In the genomic region with DNA sequence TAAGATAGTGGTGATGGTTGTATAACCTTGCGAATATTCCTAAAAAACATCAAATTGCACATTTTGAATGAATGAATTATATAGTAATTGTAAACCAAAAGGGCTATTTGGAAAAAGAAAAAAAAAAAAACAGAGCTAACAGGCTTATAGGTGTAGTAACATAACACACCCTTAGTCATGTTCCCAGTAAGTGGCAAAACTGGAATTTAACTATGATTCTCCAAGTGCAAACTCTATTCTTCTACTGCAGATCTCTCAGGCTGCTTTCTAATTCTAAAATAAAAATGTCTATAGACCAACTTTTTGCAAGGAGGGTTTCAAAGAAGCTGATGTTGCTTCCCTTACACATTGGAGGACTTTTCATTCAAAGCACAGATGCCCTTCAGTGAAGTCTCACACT, we compare ENCODE assay signal across 19 cellular contexts.
A peak's percentile ranks its signal among the peaks of the same experiment; 100 is the strongest.
DNase-seq lines count a peak whose midpoint lies in the region; ATAC-seq, FAIRE-seq and TF ChIP-seq lines count a peak whose summit lies in the region.
"Had no signal": no experiment of that assay in that cellular context is flagged by ENCODE, and none has a peak within 500 bp of the region (broad histone marks: within the 10 kb centered on the region; RNA-seq: fewer than 3 reads in every experiment).

No MANE protein-coding gene starts in this region.

- no peaks in the 10 kb centered on the region for H3K27me3 ChIP-seq in CD4-positive, alpha-beta T cell (ENCODE audit: control insufficient read depth, insufficient read depth, low read length)
- H3K27me3 ChIP-seq: BE2C had no signal

- H3K9me3 ChIP-seq in A549, result peaks cover 5% of the 10 kb centered on the region; the same call in 1 of the 3 replicates
- H3K9me3 ChIP-seq in CD4-positive, alpha-beta T cell (ENCODE audit: control insufficient read depth, low read length), result no peaks in the 10 kb centered on the region
- H3K9me3 ChIP-seq: BE2C, HAP-1 had no signal

- H3K4me3 Mint-ChIP-seq in CD4-positive, alpha-beta T cell, result no peak overlapping the region
- no peak overlapping the region for H3K4me3 Mint-ChIP-seq in CD14-positive monocyte
- H3K4me3 Mint-ChIP-seq: CD8-positive, alpha-beta memory T cell had no signal

- intact Hi-C loops in CD4-positive, alpha-beta T cell (cut with DNase I, micrococcal nuclease), result no loop called here
- intact Hi-C loops in CD14-positive monocyte (cut with micrococcal nuclease), result no loop called here

- ATAC-seq in A549 (peak in 1 of 2 experiments; percentile 56; a peak in 3 of 6 replicates), esophagus mucosa (peak; percentile 65), HG02884 (IDR thresholded peaks at IDR 0.05; ENCODE audit: unreplicated experiment) (no peak)
- no peak for ATAC-seq in CD4-positive, alpha-beta T cell (ENCODE audit: poor library complexity)

- no peak overlapping the region for H3K4me3 ChIP-seq in A549
- H3K4me3 ChIP-seq: HAP-1 had no signal

- H3K27me3 Mint-ChIP-seq in CD4-positive, alpha-beta T cell, result no peaks in the 10 kb centered on the region
- peaks cover 0 to 1% (median 0%) of the 10 kb centered on the region in 3 donors for H3K27me3 Mint-ChIP-seq in CD14-positive monocyte (ENCODE audit: low read depth in 3 of 3)
- H3K27me3 Mint-ChIP-seq: CD8-positive, alpha-beta memory T cell had no signal

- peaks cover 22% of the 10 kb centered on the region for H3K4me1 ChIP-seq in A549
- H3K4me1 ChIP-seq: BE2C, Caco-2, HAP-1 had no signal

- peak overlapping the region in 1 of 2 experiments; percentile 34; a peak in 1 of 6 replicates for H3K27ac ChIP-seq in A549
- H3K27ac ChIP-seq in CD4-positive, alpha-beta T cell (ENCODE audit: low read depth, low read length), result no peak overlapping the region
- H3K27ac ChIP-seq: C4-2B, HL-60 had no signal

- no peak overlapping the region for H3K27ac Mint-ChIP-seq in CD4-positive, alpha-beta T cell
- H3K27ac Mint-ChIP-seq in CD14-positive monocyte, result no peak overlapping the region
- H3K27ac Mint-ChIP-seq: CD8-positive, alpha-beta memory T cell had no signal

- TF ChIP-seq CTCF in A549 (IDR thresholded peaks at IDR 0.05), result no peak
- TF ChIP-seq CTCF in CD4-positive, alpha-beta T cell (IDR thresholded peaks at IDR 0.05), result no peak
- no peak for TF ChIP-seq CTCF in CD14-positive monocyte (IDR thresholded peaks at IDR 0.05)

- POLR2A ChIA-PET in A549 (lab: Yijun Ruan, JAX), result no interaction called here
- POLR2A ChIA-PET in CD4-positive, alpha-beta T cell (lab: Charles Lee), result no interaction called here

- TF ChIP-seq POLR2A in A549 (IDR thresholded peaks at IDR 0.05; ENCODE audit: low read length), result no peak

- TF ChIP-seq EP300 in A549 (IDR thresholded peaks at IDR 0.05), result no peak

- H3K36me3 Mint-ChIP-seq in CD4-positive, alpha-beta T cell (ENCODE audit: low read depth), result no peaks in the 10 kb centered on the region
- H3K36me3 Mint-ChIP-seq in CD14-positive monocyte, result no peaks in the 10 kb centered on the region
- H3K36me3 Mint-ChIP-seq: CD8-positive, alpha-beta memory T cell had no signal

- H3K4me1 Mint-ChIP-seq in CD4-positive, alpha-beta T cell (ENCODE audit: low read depth), result no peaks in the 10 kb centered on the region
- no peaks in the 10 kb centered on the region for H3K4me1 Mint-ChIP-seq in CD14-positive monocyte
- H3K4me1 Mint-ChIP-seq: CD8-positive, alpha-beta memory T cell had no signal

- CTCF ChIA-PET in A549 (lab: Yijun Ruan, JAX), result interaction anchor here (0.6 kb wide), 1 partner anchor 1054 kb away, joined by 5 read pairs; no protein-coding TSS in a partner anchor
- CTCF ChIA-PET in CD4-positive, alpha-beta T cell (lab: Charles Lee), result no interaction called here

- H3K9me3 Mint-ChIP-seq in CD4-positive, alpha-beta T cell, result peaks cover 7% of the 10 kb centered on the region
- peaks cover 0 to 3% (median 0%) of the 10 kb centered on the region in 7 donors for H3K9me3 Mint-ChIP-seq in CD14-positive monocyte

- 89% methylated on average over 1 of the region's 1 CpG for WGBS in A549 (ENCODE audit: missing lambda C conversion rate)

- TF ChIP-seq RAD21 in A549 (conservative IDR thresholded peaks at IDR 0.05 in 1 of 2, IDR thresholded peaks at IDR 0.05 in 1 of 2), result no peak

- DNase-seq in A549 (ENCODE audit: low read depth in 1 of 2, low spot score in 1 of 2), result no peak
- no peak for DNase-seq in RCC 7860 (ENCODE audit: low spot score)
- peak; percentile 23 for DNase-seq in amniotic epithelial cell (ENCODE audit: low read depth)
- no peak for DNase-seq in CD4-positive, alpha-beta T cell
- DNase-seq in CD14-positive monocyte (ENCODE audit: low spot score), result no peak
- no peak for DNase-seq in NCI-H82 (lab: John Stamatoyannopoulos, UW)
- DNase-seq: 8988T; BE2C; Caco-2; CD8-positive, alpha-beta memory T cell; DMS53; GF-D8 had no signal

- FAIRE-seq in A549 (lab: Jason Lieb, UNC) (no peak), RCC 7860 (lab: Jason Lieb, UNC) (peak; percentile 17)
- FAIRE-seq: GM19239, H1 had no signal

- H3K4me2 ChIP-seq in A549, result peak overlapping the region; percentile 17; the same call in 1 of the 3 replicates

TF ChIP-seq in A549, 52 proteins besides CTCF, POLR2A, EP300 and RAD21 (continues in another document):
- TF ChIP-seq GATA3 (IDR thresholded peaks at IDR 0.05; ENCODE audit: borderline replicate concordance), result no peak
- no peak for TF ChIP-seq FOSL2 (IDR thresholded peaks at IDR 0.05)
- no peak for TF ChIP-seq FOSL2 (CRISPR knock-in tag; IDR thresholded peaks at IDR 0.05)
- TF ChIP-seq, protein P1, sequence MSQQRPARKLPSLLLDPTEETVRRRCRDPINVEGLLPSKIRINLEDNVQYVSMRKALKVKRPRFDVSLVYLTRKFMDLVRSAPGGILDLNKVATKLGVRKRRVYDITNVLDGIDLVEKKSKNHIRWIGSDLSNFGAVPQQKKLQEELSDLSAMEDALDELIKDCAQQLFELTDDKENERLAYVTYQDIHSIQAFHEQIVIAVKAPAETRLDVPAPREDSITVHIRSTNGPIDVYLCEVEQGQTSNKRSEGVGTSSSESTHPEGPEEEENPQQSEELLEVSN (IDR thresholded peaks at IDR 0.05; ENCODE audit: borderline replicate concordance, low read depth), result no peak
- no peak for TF ChIP-seq KDM1A (IDR thresholded peaks at IDR 0.05; ENCODE audit: low read depth)
- TF ChIP-seq, protein P2, sequence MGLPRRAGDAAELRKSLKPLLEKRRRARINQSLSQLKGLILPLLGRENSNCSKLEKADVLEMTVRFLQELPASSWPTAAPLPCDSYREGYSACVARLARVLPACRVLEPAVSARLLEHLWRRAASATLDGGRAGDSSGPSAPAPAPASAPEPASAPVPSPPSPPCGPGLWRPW (IDR thresholded peaks at IDR 0.05), result no peak
- no peak for TF ChIP-seq ZSCAN20 (CRISPR knock-in tag; IDR thresholded peaks at IDR 0.05)
- TF ChIP-seq RNF2 (IDR thresholded peaks at IDR 0.05; ENCODE audit: borderline replicate concordance, low read depth), result no peak
- TF ChIP-seq, protein P3, sequence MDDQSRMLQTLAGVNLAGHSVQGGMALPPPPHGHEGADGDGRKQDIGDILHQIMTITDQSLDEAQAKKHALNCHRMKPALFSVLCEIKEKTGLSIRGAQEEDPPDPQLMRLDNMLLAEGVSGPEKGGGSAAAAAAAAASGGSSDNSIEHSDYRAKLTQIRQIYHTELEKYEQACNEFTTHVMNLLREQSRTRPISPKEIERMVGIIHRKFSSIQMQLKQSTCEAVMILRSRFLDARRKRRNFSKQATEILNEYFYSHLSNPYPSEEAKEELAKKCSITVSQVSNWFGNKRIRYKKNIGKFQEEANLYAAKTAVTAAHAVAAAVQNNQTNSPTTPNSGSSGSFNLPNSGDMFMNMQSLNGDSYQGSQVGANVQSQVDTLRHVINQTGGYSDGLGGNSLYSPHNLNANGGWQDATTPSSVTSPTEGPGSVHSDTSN (IDR thresholded peaks at IDR 0.05), result no peak
- TF ChIP-seq FOXS1 (CRISPR knock-in tag; IDR thresholded peaks at IDR 0.05), result no peak
- TF ChIP-seq, protein P4, sequence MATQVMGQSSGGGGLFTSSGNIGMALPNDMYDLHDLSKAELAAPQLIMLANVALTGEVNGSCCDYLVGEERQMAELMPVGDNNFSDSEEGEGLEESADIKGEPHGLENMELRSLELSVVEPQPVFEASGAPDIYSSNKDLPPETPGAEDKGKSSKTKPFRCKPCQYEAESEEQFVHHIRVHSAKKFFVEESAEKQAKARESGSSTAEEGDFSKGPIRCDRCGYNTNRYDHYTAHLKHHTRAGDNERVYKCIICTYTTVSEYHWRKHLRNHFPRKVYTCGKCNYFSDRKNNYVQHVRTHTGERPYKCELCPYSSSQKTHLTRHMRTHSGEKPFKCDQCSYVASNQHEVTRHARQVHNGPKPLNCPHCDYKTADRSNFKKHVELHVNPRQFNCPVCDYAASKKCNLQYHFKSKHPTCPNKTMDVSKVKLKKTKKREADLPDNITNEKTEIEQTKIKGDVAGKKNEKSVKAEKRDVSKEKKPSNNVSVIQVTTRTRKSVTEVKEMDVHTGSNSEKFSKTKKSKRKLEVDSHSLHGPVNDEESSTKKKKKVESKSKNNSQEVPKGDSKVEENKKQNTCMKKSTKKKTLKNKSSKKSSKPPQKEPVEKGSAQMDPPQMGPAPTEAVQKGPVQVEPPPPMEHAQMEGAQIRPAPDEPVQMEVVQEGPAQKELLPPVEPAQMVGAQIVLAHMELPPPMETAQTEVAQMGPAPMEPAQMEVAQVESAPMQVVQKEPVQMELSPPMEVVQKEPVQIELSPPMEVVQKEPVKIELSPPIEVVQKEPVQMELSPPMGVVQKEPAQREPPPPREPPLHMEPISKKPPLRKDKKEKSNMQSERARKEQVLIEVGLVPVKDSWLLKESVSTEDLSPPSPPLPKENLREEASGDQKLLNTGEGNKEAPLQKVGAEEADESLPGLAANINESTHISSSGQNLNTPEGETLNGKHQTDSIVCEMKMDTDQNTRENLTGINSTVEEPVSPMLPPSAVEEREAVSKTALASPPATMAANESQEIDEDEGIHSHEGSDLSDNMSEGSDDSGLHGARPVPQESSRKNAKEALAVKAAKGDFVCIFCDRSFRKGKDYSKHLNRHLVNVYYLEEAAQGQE (IDR thresholded peaks at IDR 0.05), result no peak
- TF ChIP-seq, protein P5, sequence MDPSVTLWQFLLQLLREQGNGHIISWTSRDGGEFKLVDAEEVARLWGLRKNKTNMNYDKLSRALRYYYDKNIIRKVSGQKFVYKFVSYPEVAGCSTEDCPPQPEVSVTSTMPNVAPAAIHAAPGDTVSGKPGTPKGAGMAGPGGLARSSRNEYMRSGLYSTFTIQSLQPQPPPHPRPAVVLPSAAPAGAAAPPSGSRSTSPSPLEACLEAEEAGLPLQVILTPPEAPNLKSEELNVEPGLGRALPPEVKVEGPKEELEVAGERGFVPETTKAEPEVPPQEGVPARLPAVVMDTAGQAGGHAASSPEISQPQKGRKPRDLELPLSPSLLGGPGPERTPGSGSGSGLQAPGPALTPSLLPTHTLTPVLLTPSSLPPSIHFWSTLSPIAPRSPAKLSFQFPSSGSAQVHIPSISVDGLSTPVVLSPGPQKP (IDR thresholded peaks at IDR 0.05; ENCODE audit: low read depth, low read length), result no peak
- no peak for TF ChIP-seq SMC3 (IDR thresholded peaks at IDR 0.05)
- no peak for TF ChIP-seq RCOR1 (IDR thresholded peaks at IDR 0.05; ENCODE audit: low read depth, low read length)
- TF ChIP-seq SREBF2 (IDR thresholded peaks at IDR 0.05), result no peak
- TF ChIP-seq RFX5 (IDR thresholded peaks at IDR 0.05), result no peak
- TF ChIP-seq EHMT2 (IDR thresholded peaks at IDR 0.05; ENCODE audit: low read depth), result no peak
- no peak for TF ChIP-seq PHF8 (IDR thresholded peaks at IDR 0.05; ENCODE audit: borderline replicate concordance, low read depth)
